In genomic region chr20:57381596-57382503, GRCh38 we compare ENCODE assay signal across 9 cellular contexts. TPM values are rescaled to one million over a fixed set of nuclear protein-coding genes. Genes with fewer than 3 reads are reported as not detected.
A peak's percentile ranks its signal among the peaks of the same experiment; 100 is the strongest.
DNase-seq lines count a peak whose midpoint lies in the region; ATAC-seq lines count a peak whose summit lies in the region.
"Had no signal": no experiment of that assay in that cellular context is flagged by ENCODE, and none has a peak within 500 bp of the region (broad histone marks: within the 10 kb centered on the region; RNA-seq: fewer than 3 reads in every experiment).

No MANE protein-coding gene starts in this region.

- no peak overlapping the region for H2BK15ac ChIP-seq in mesendoderm (replicated peaks; ENCODE audit: low read depth)

- ATAC-seq in HG02642 (IDR thresholded peaks at IDR 0.05; ENCODE audit: poor library complexity, unreplicated experiment), result peak; percentile 53
- ATAC-seq in activated CD8-positive, alpha-beta T cell treated with anti-CD3 and anti-CD28 coated beads, Interleukin-2, amount 10 ng/mL, durations not matched to agents 7 days and 5 days, result peak; percentile 84
- no peak for ATAC-seq in HG02973 (IDR thresholded peaks at IDR 0.05; ENCODE audit: unreplicated experiment)

- POLR2A ChIA-PET in activated CD8-positive, alpha-beta T cell treated with anti-CD3 and anti-CD28 coated beads, Interleukin-2, amount 10 ng/mL, durations not matched to agents 7 days and 5 days (lab: Charles Lee), result interaction anchor here (1.0 to 1.3 kb wide), 2 partner anchors 9 to 10 kb away, joined by 3 to 4 read pairs; partner anchors contain the start of gene RBM38

- H3K4me3 Mint-ChIP-seq in activated CD8-positive, alpha-beta T cell treated with anti-CD3 and anti-CD28 coated beads, Interleukin-2, amount 10 ng/mL, durations not matched to agents 7 days and 5 days, result no peak overlapping the region
- H3K4me3 Mint-ChIP-seq: activated naive CD4-positive, alpha-beta T cell treated with anti-CD3 and anti-CD28 coated beads, Interleukin-2, amount 50 U/mL, for 24 hours had no signal

- H3K27ac Mint-ChIP-seq in activated CD8-positive, alpha-beta T cell treated with anti-CD3 and anti-CD28 coated beads, Interleukin-2, amount 10 ng/mL, durations not matched to agents 7 days and 5 days, result no peak overlapping the region

- H3K27me3 ChIP-seq in effector memory CD4-positive, alpha-beta T cell (replicated peaks; ENCODE audit: control insufficient read depth, insufficient read depth, low read length, poor library complexity, severe bottlenecking), result no peaks in the 10 kb centered on the region
- no peaks in the 10 kb centered on the region for H3K27me3 ChIP-seq in mesendoderm (ENCODE audit: insufficient read depth, low read length, poor library complexity)

- H3K27ac ChIP-seq in effector memory CD4-positive, alpha-beta T cell (ENCODE audit: insufficient read depth, low read length, poor library complexity, severe bottlenecking), result no peak overlapping the region
- no peak overlapping the region for H3K27ac ChIP-seq in mesendoderm (ENCODE audit: low read depth, low read length)

- no peak overlapping the region for H3K9ac ChIP-seq in mesendoderm (ENCODE audit: low read length)

- H3K18ac ChIP-seq in mesendoderm (ENCODE audit: low read length), result no peak overlapping the region

- no peak overlapping the region for H3K4ac ChIP-seq in mesendoderm (ENCODE audit: low read depth, low read length)

- DNase-seq in Caki2 (ENCODE audit: low read depth) (peak; percentile 66), NCI-H82 treated with DMSO at 0.1 percent for 48 hours (lab: John Stamatoyannopoulos, UW; ENCODE audit: unreplicated experiment) (peak; percentile 47), mesendoderm (peak; percentile 78)
- DNase-seq in activated CD8-positive, alpha-beta T cell treated with anti-CD3 and anti-CD28 coated beads, Interleukin-2, amount 10 ng/mL, durations not matched to agents 7 days and 5 days, result peak; percentile 89
- peak; percentile 67 to 76 (median 68) for DNase-seq in effector memory CD4-positive, alpha-beta T cell
- peak; percentile 64 for DNase-seq in stimulated activated CD8-positive, alpha-beta memory T cell treated with anti-CD3 and anti-CD28 coated beads, Interleukin-15, amount 100 ng/mL, for 48 hours (ENCODE audit: low read depth in 2 of 2)

- H2AK5ac ChIP-seq in mesendoderm (ENCODE audit: low read length), result no peak overlapping the region

- no peak overlapping the region for H4K8ac ChIP-seq in mesendoderm (ENCODE audit: low read depth, low read length)

- no peaks in the 10 kb centered on the region for H3K9me3 ChIP-seq in effector memory CD4-positive, alpha-beta T cell (ENCODE audit: control insufficient read depth, low read length)

- no peaks in the 10 kb centered on the region for H3K79me1 ChIP-seq in mesendoderm (ENCODE audit: low read length)

- no peaks in the 10 kb centered on the region for H3K9me3 Mint-ChIP-seq in activated CD8-positive, alpha-beta T cell treated with anti-CD3 and anti-CD28 coated beads, Interleukin-2, amount 10 ng/mL, durations not matched to agents 7 days and 5 days (ENCODE audit: insufficient read depth)
- H3K9me3 Mint-ChIP-seq: activated naive CD4-positive, alpha-beta T cell treated with anti-CD3 and anti-CD28 coated beads, Interleukin-2, amount 50 U/mL, for 24 hours had no signal

- no peak overlapping the region for H3K4me3 ChIP-seq in effector memory CD4-positive, alpha-beta T cell (ENCODE audit: insufficient read depth, low read depth, low read length, poor library complexity, severe bottlenecking)
- H3K4me3 ChIP-seq in mesendoderm (ENCODE audit: low read length), result no peak overlapping the region

- H4K5ac ChIP-seq in mesendoderm (ENCODE audit: low read length), result no peak overlapping the region

- no peak overlapping the region for H2BK5ac ChIP-seq in mesendoderm (ENCODE audit: low read length)

- H3K79me2 ChIP-seq in mesendoderm (ENCODE audit: control insufficient read depth, insufficient read depth, low read length), result no peaks in the 10 kb centered on the region

- no peak overlapping the region for H3K56ac ChIP-seq in mesendoderm (ENCODE audit: low read length)

- CTCF ChIA-PET in activated CD8-positive, alpha-beta T cell treated with anti-CD3 and anti-CD28 coated beads, Interleukin-2, amount 10 ng/mL, durations not matched to agents 7 days and 5 days (lab: Charles Lee), result interaction anchor here (0.6 to 5.1 kb wide), 22 partner anchors 8 to 338 kb away, joined by 3 to 41 read pairs (median 4); partner anchors contain the start of gene RBM38

- peaks cover 5% of the 10 kb centered on the region for H3K4me1 ChIP-seq in effector memory CD4-positive, alpha-beta T cell (ENCODE audit: control insufficient read depth, insufficient read depth, low read length, poor library complexity, severe bottlenecking)
- H3K4me1 ChIP-seq in mesendoderm (ENCODE audit: control insufficient read depth, low read depth, low read length), result no peaks in the 10 kb centered on the region

- no peaks in the 10 kb centered on the region for H3K27me3 Mint-ChIP-seq in activated CD8-positive, alpha-beta T cell treated with anti-CD3 and anti-CD28 coated beads, Interleukin-2, amount 10 ng/mL, durations not matched to agents 7 days and 5 days (ENCODE audit: low read depth)
- H3K27me3 Mint-ChIP-seq: activated naive CD4-positive, alpha-beta T cell treated with anti-CD3 and anti-CD28 coated beads, Interleukin-2, amount 50 U/mL, for 24 hours had no signal

- no peak overlapping the region for H2BK120ac ChIP-seq in mesendoderm (ENCODE audit: low read depth, low read length)

- whole genome bisulfite sequencing in mesendoderm (ENCODE audit: extremely low coverage, insufficient coverage, low lambda C conversion rate), result no CpG with 5 or more reads among the region's 20 CpGs

- H3K36me3 Mint-ChIP-seq in activated CD8-positive, alpha-beta T cell treated with anti-CD3 and anti-CD28 coated beads, Interleukin-2, amount 10 ng/mL, durations not matched to agents 7 days and 5 days (ENCODE audit: low read depth), result peaks cover 22% of the 10 kb centered on the region
- H3K36me3 Mint-ChIP-seq: activated naive CD4-positive, alpha-beta T cell treated with anti-CD3 and anti-CD28 coated beads, Interleukin-2, amount 50 U/mL, for 24 hours had no signal

- H3K36me3 ChIP-seq in effector memory CD4-positive, alpha-beta T cell (ENCODE audit: control insufficient read depth, insufficient read depth, low read length), result peaks cover 25% of the 10 kb centered on the region
- peaks cover 5% of the 10 kb centered on the region for H3K36me3 ChIP-seq in mesendoderm (ENCODE audit: control insufficient read depth, insufficient read depth, low read length)

- H3K4me1 Mint-ChIP-seq in activated CD8-positive, alpha-beta T cell treated with anti-CD3 and anti-CD28 coated beads, Interleukin-2, amount 10 ng/mL, durations not matched to agents 7 days and 5 days (ENCODE audit: low read depth), result peaks cover 20% of the 10 kb centered on the region

- H3K23ac ChIP-seq in mesendoderm (ENCODE audit: low read length), result no peak overlapping the region

- in situ Hi-C loops in Caki2 (cut with HindIII; ENCODE audit: low pct_unique_long_range_greater_than_20kb, low sequenced_read_pairs), result no loop called here

- H3K4me2 ChIP-seq in mesendoderm (ENCODE audit: low read length), result no peak overlapping the region

RNA-seq across cellular contexts. Expression of gene RBM38, which starts 9.3 kb away (rescaled TPM):
- 14.6 and 15.2 TPM in 2 replicates for total RNA-seq in Caki2 (2014; rRNA removed; shearing (Covaris generic); ENCODE audit: low replicate concordance)
- 10 to 100 TPM; 53.8 to 57.1 TPM for total RNA-seq in activated CD8-positive, alpha-beta T cell treated with anti-CD3 and anti-CD28 coated beads, Interleukin-2, amount 10 ng/mL, durations not matched to agents 7 days and 5 days
- 60.0 TPM for polyA plus RNA-seq in mesendoderm (2013, experiment 1 of 2)
- 60.7 TPM for polyA plus RNA-seq in mesendoderm (2013, experiment 2 of 2)

RNA-seq across cellular contexts. Expression of gene RAE1, which starts 30.8 kb away (rescaled TPM):
- 101 and 105 TPM in 2 replicates for total RNA-seq in Caki2 (2014; rRNA removed; shearing (Covaris generic); ENCODE audit: low replicate concordance)
- 10 to 100 TPM; 35.0 to 37.2 TPM for total RNA-seq in activated CD8-positive, alpha-beta T cell treated with anti-CD3 and anti-CD28 coated beads, Interleukin-2, amount 10 ng/mL, durations not matched to agents 7 days and 5 days
- polyA plus RNA-seq in mesendoderm (2013, experiment 1 of 2), result 23.1 TPM
- polyA plus RNA-seq in mesendoderm (2013, experiment 2 of 2), result 22.9 TPM

RNA-seq across cellular contexts. Expression of gene SPO11, which starts 52.2 kb away (rescaled TPM):
- not detected in 2 replicates for total RNA-seq in Caki2 (2014; rRNA removed; shearing (Covaris generic); ENCODE audit: low replicate concordance)
- total RNA-seq in activated CD8-positive, alpha-beta T cell treated with anti-CD3 and anti-CD28 coated beads, Interleukin-2, amount 10 ng/mL, durations not matched to agents 7 days and 5 days, result not detected
- polyA plus RNA-seq in mesendoderm (2013, experiment 1 of 2), result not detected
- polyA plus RNA-seq in mesendoderm (2013, experiment 2 of 2), result not detected
